ENCODE assay signal across 27 cellular contexts in genomic region chr12:97567619-97568110, GRCh38.
DNase-seq lines count a peak whose midpoint lies in the region; ATAC-seq and TF ChIP-seq lines count a peak whose summit lies in the region.
"Had no signal": no experiment of that assay in that cellular context is flagged by ENCODE, and none has a peak within 500 bp of the region (broad histone marks: within the 10 kb centered on the region; RNA-seq: fewer than 3 reads in every experiment).

No MANE protein-coding gene starts in this region.

- no peaks in the 10 kb centered on the region for H3K79me2 ChIP-seq in parathyroid adenoma

- TF ChIP-seq POLR2A in sigmoid colon (IDR thresholded peaks at IDR 0.05) = no peak

- POLR2A ChIA-PET in Caco-2 (lab: Charles Lee) = no interaction called here

- no peaks in the 10 kb centered on the region for H3K36me3 ChIP-seq in Caco-2 (ENCODE audit: control insufficient read depth, insufficient read depth, low read length)
- no peaks in the 10 kb centered on the region for H3K36me3 ChIP-seq in parathyroid adenoma (ENCODE audit: control insufficient read depth, insufficient read depth, low read length)
- no peaks in the 10 kb centered on the region for H3K36me3 ChIP-seq in sigmoid colon
- H3K36me3 ChIP-seq: esophagus muscularis mucosa, gastrocnemius medialis, neutrophil, SJCRH30 had no signal

- peak overlapping the region; percentile 20 for H2AFZ ChIP-seq in parathyroid adenoma

- peaks cover 69% of the 10 kb centered on the region for H3K4me1 ChIP-seq in Caco-2
- H3K4me1 ChIP-seq in parathyroid adenoma = peaks cover 8% of the 10 kb centered on the region
- H3K4me1 ChIP-seq in sigmoid colon = no peaks in the 10 kb centered on the region
- H3K4me1 ChIP-seq: esophagus muscularis mucosa, gastrocnemius medialis, SJCRH30 had no signal

- no peak for TF ChIP-seq EP300 in sigmoid colon (IDR thresholded peaks at IDR 0.05)

- H3K27ac Mint-ChIP-seq in Caco-2 (ENCODE audit: unreplicated experiment) = peak overlapping the region; percentile 63
- H3K27ac Mint-ChIP-seq: CD14-positive monocyte; stimulated activated naive B cell treated with anti-CD40 and anti-IgM and Interleukin-4, amounts not matched to agents 10 μg/mL and 1 μg/mL and 100 μg/mL, for 72 hours; T-cell had no signal

- CTCF ChIA-PET in Caco-2 (lab: Charles Lee) = no interaction called here

- peaks cover 17% of the 10 kb centered on the region for H3K9me3 Mint-ChIP-seq in Caco-2 (ENCODE audit: unreplicated experiment)

- DNase-seq in Caco-2 (peak in 1 of 2 experiments; percentile 17), LNCaP clone FGC (ENCODE audit: low read depth) (peak; percentile 92), kidney tubule cell (ENCODE audit: low spot score) (peak; percentile 28), epidermal melanocyte (ENCODE audit: insufficient read length, low spot score) (no peak), sigmoid colon (no peak)
- DNase-seq: activated CD8-positive, alpha-beta memory T cell treated with anti-CD3 and anti-CD28 coated beads for 24 hours; activated gamma-delta T cell; activated T-cell treated with anti-CD3 and anti-CD28 coated beads, Interleukin-2, amount 50 U/mL, for 1 hour; effector CD8-positive, alpha-beta T cell; gastrocnemius medialis; H7; hypothalamus; NCI-H1092; NCI-H226; OCI-M1; retina; SJCRH30; stimulated activated CD4-positive, alpha-beta T cell treated with anti-CD3 and anti-CD28 coated beads, Interleukin-4, amount 100 ng/mL, for 1 hour; stimulated activated naive B cell treated with anti-CD40 and anti-IgM and Interleukin-4, amounts not matched to agents 10 μg/mL and 1 μg/mL and 100 μg/mL, for 72 hours; T-cell had no signal

- no peaks in the 10 kb centered on the region for H3K27me3 Mint-ChIP-seq in Caco-2 (ENCODE audit: insufficient read depth, unreplicated experiment)
- H3K27me3 Mint-ChIP-seq: stimulated activated naive B cell treated with anti-CD40 and anti-IgM and Interleukin-4, amounts not matched to agents 10 μg/mL and 1 μg/mL and 100 μg/mL, for 72 hours; T-cell had no signal

- peak overlapping the region; percentile 28 for H3K4me3 Mint-ChIP-seq in Caco-2 (ENCODE audit: unreplicated experiment)
- H3K4me3 Mint-ChIP-seq: brain; CD14-positive monocyte; stimulated activated naive B cell treated with anti-CD40 and anti-IgM and Interleukin-4, amounts not matched to agents 10 μg/mL and 1 μg/mL and 100 μg/mL, for 72 hours; T-cell had no signal

- peaks cover 5% of the 10 kb centered on the region for H3K36me3 Mint-ChIP-seq in Caco-2 (ENCODE audit: insufficient read depth, unreplicated experiment)
- H3K36me3 Mint-ChIP-seq: CD14-positive monocyte; stimulated activated naive B cell treated with anti-CD40 and anti-IgM and Interleukin-4, amounts not matched to agents 10 μg/mL and 1 μg/mL and 100 μg/mL, for 72 hours; T-cell had no signal

- intact Hi-C loops in Caco-2 (cut with micrococcal nuclease; ENCODE audit: unreplicated experiment) (loop anchor here (1.0 to 5.0 kb wide), 4 partner anchors 65 to 596 kb away; no protein-coding TSS in a partner anchor), sigmoid colon (cut with DNase I) (no loop called here)

- H3K4me2 ChIP-seq in parathyroid adenoma (ENCODE audit: low read length) = no peak overlapping the region

- ATAC-seq in HG03097 (IDR thresholded peaks at IDR 0.05; ENCODE audit: low FRiP score, unreplicated experiment) (no peak), HG03521 (IDR thresholded peaks at IDR 0.05; ENCODE audit: unreplicated experiment) (no peak)
- ATAC-seq: gastrocnemius medialis; stimulated activated naive B cell treated with anti-CD40 and anti-IgM and Interleukin-4, amounts not matched to agents 10 μg/mL and 1 μg/mL and 100 μg/mL, for 72 hours; T-cell had no signal

- no peak overlapping the region for H3K27ac ChIP-seq in parathyroid adenoma
- no peak overlapping the region for H3K27ac ChIP-seq in sigmoid colon
- H3K27ac ChIP-seq: esophagus muscularis mucosa, gastrocnemius medialis, neutrophil, SJCRH30 had no signal

- H3K27me3 ChIP-seq in Caco-2 (replicated peaks; ENCODE audit: control insufficient read depth, insufficient read depth, low read length) (no peaks in the 10 kb centered on the region), parathyroid adenoma (ENCODE audit: control insufficient read depth, insufficient read depth, low read length) (no peaks in the 10 kb centered on the region), sigmoid colon (no peaks in the 10 kb centered on the region)
- H3K27me3 ChIP-seq: esophagus muscularis mucosa, gastrocnemius medialis, neutrophil, SJCRH30 had no signal

- H3K9me3 ChIP-seq in Caco-2 (no peaks in the 10 kb centered on the region; the same call in 1 of the 2 replicates), parathyroid adenoma (ENCODE audit: control insufficient read depth, low read length) (no peaks in the 10 kb centered on the region), sigmoid colon (no peaks in the 10 kb centered on the region)
- H3K9me3 ChIP-seq: esophagus muscularis mucosa, gastrocnemius medialis, neutrophil, SJCRH30 had no signal

- no peak for TF ChIP-seq CTCF in Caco-2 (IDR thresholded peaks at IDR 0.05; ENCODE audit: insufficient read depth in 1 of 2, low read depth in 1 of 2, low read length in 1 of 2, severe bottlenecking in 1 of 2, unreplicated experiment in 1 of 2)
- TF ChIP-seq CTCF in LNCaP clone FGC (IDR thresholded peaks at IDR 0.05; ENCODE audit: control insufficient read depth, extremely low read depth, insufficient read depth) = no peak
- no peak for TF ChIP-seq CTCF in parathyroid adenoma (IDR thresholded peaks at IDR 0.05)
- TF ChIP-seq CTCF in sigmoid colon (IDR thresholded peaks at IDR 0.05) = no peak

- peaks cover 22% of the 10 kb centered on the region for H3K4me1 Mint-ChIP-seq in Caco-2 (ENCODE audit: low read depth, unreplicated experiment)
- H3K4me1 Mint-ChIP-seq: CD14-positive monocyte; stimulated activated naive B cell treated with anti-CD40 and anti-IgM and Interleukin-4, amounts not matched to agents 10 μg/mL and 1 μg/mL and 100 μg/mL, for 72 hours; T-cell had no signal

- no TSS peak for BruUV-seq in Caco-2 (replicated peaks; lab: Mats Ljungman, UMichigan)

- no peak overlapping the region for H3K4me3 ChIP-seq in Caco-2 (ENCODE audit: low read depth, low read length)
- H3K4me3 ChIP-seq in LNCaP clone FGC (ENCODE audit: low read depth, low read length) = peak overlapping the region; percentile 5; the same call in 1 of the 2 replicates
- H3K4me3 ChIP-seq in parathyroid adenoma (ENCODE audit: low read depth, low read length) = no peak overlapping the region
- no peak overlapping the region for H3K4me3 ChIP-seq in sigmoid colon
- H3K4me3 ChIP-seq: esophagus muscularis mucosa, gastrocnemius medialis, SJCRH30 had no signal

- no peak overlapping the region for H3K9ac ChIP-seq in parathyroid adenoma

- WGBS in sigmoid colon, 2 donors = 23 to 67% methylated on average over 2 of the region's 2 CpGs

Comparison
In these comparisons a context has a peak if more than half of its experiments do, and no peak if none do; other contexts are left out.
1. DNase-seq: peak in LNCaP clone FGC (single experiment) and kidney tubule cell (single experiment); none in epidermal melanocyte (single experiment) and sigmoid colon (single experiment).